In genomic region chr2:215680605-215681598, GRCh38 we compare ENCODE assay signal across 8 cellular contexts.
A peak's percentile ranks its signal among the peaks of the same experiment; 100 is the strongest.
DNase-seq lines count a peak whose midpoint lies in the region; ATAC-seq and TF ChIP-seq lines count a peak whose summit lies in the region.

No MANE protein-coding gene starts in this region.

- peak overlapping the region; percentile 64 for H2AK5ac ChIP-seq in mesenchymal stem cell (ENCODE audit: low read length, severe bottlenecking)

- H3K14ac ChIP-seq in mesenchymal stem cell (ENCODE audit: low read length in 2 of 2) = no peak overlapping the region

- H3K27me3 ChIP-seq in left ventricle myocardium inferior (ENCODE audit: low read depth) = no peaks in the 10 kb centered on the region
- H3K27me3 ChIP-seq in mesenchymal stem cell (ENCODE audit: control insufficient read depth in 1 of 2, insufficient read depth in 1 of 2, low read length in 2 of 2) = no peaks in the 10 kb centered on the region

- ATAC-seq in Right ventricle myocardium superior (ENCODE audit: poor library complexity) (peak; percentile 45), GM19023 (IDR thresholded peaks at IDR 0.05; ENCODE audit: unreplicated experiment) (no peak), HG03095 (IDR thresholded peaks at IDR 0.05; ENCODE audit: unreplicated experiment) (no peak)
- peak; percentile 87 for ATAC-seq in activated T-helper 17 cell treated with anti-CD3 and anti-CD28 coated beads, Interleukin-2, amount 50 U/mL, for 72 hours (replicated peaks)

- H3K27ac ChIP-seq in left ventricle myocardium inferior (replicated peaks) = no peak overlapping the region
- H3K27ac ChIP-seq in mesenchymal stem cell (ENCODE audit: low read length, poor library complexity, severe bottlenecking) = peak overlapping the region; percentile 98

- no peaks in the 10 kb centered on the region for H3K4me1 ChIP-seq in left ventricle myocardium inferior
- H3K4me1 ChIP-seq in mesenchymal stem cell (ENCODE audit: control insufficient read depth, insufficient read depth, low read depth, low read length) = peaks cover 6% of the 10 kb centered on the region

- no peak overlapping the region for H2AFZ ChIP-seq in mesenchymal stem cell (ENCODE audit: low read depth, low read length)

- 50% methylated on average over 4 of the region's 6 CpGs for WGBS in mesenchymal stem cell

- no peak overlapping the region for H3K23ac ChIP-seq in mesenchymal stem cell (ENCODE audit: low read length in 2 of 2)

- H2BK5ac ChIP-seq in mesenchymal stem cell (ENCODE audit: low read depth, low read length, poor library complexity, severe bottlenecking) = peak overlapping the region; percentile 77

- H2BK15ac ChIP-seq in mesenchymal stem cell (ENCODE audit: low read depth, poor library complexity, severe bottlenecking) = no peak overlapping the region

- no peak overlapping the region for H2BK12ac ChIP-seq in mesenchymal stem cell (ENCODE audit: low read length in 2 of 2)

- H3K9me3 Mint-ChIP-seq in activated T-helper 17 cell treated with anti-CD3 and anti-CD28 coated beads, Interleukin-2, amount 50 U/mL, for 72 hours = peaks cover 4% of the 10 kb centered on the region

- no peaks in the 10 kb centered on the region for H3K27me3 Mint-ChIP-seq in activated T-helper 17 cell treated with anti-CD3 and anti-CD28 coated beads, Interleukin-2, amount 50 U/mL, for 72 hours

- H3K79me1 ChIP-seq in mesenchymal stem cell (replicated peaks; ENCODE audit: low read length, poor library complexity, severe bottlenecking) = no peaks in the 10 kb centered on the region

- no peak overlapping the region for H3K4me3 ChIP-seq in left ventricle myocardium inferior
- no peak overlapping the region for H3K4me3 ChIP-seq in mesenchymal stem cell (ENCODE audit: insufficient read depth in 1 of 2, low read depth in 1 of 2, low read length in 2 of 2)

- H3K36me3 Mint-ChIP-seq in activated T-helper 17 cell treated with anti-CD3 and anti-CD28 coated beads, Interleukin-2, amount 50 U/mL, for 72 hours (ENCODE audit: low read depth) = no peaks in the 10 kb centered on the region

- no peak overlapping the region for H4K8ac ChIP-seq in mesenchymal stem cell (ENCODE audit: low read length)

- no peaks in the 10 kb centered on the region for H3K9me3 ChIP-seq in left ventricle myocardium inferior (replicated peaks)
- peaks cover 5% of the 10 kb centered on the region for H3K9me3 ChIP-seq in mesenchymal stem cell (ENCODE audit: control insufficient read depth, low read length)

- H4K91ac ChIP-seq in mesenchymal stem cell (ENCODE audit: low read length) = no peak overlapping the region

- peak overlapping the region; percentile 25 for H3K4me3 Mint-ChIP-seq in activated T-helper 17 cell treated with anti-CD3 and anti-CD28 coated beads, Interleukin-2, amount 50 U/mL, for 72 hours

- DNase-seq in Right ventricle myocardium superior = no peak
- no peak for DNase-seq in left ventricle myocardium inferior
- peak; percentile 14 to 18 for DNase-seq in NCI-H187 (lab: John Stamatoyannopoulos, UW)
- peak; percentile 93 for DNase-seq in mesenchymal stem cell
- DNase-seq in GM13976 (ENCODE audit: low spot score) = no peak

- peak overlapping the region; percentile 44 for H3K27ac Mint-ChIP-seq in activated T-helper 17 cell treated with anti-CD3 and anti-CD28 coated beads, Interleukin-2, amount 50 U/mL, for 72 hours

- TF ChIP-seq CTCF in left ventricle myocardium inferior (IDR thresholded peaks at IDR 0.05; ENCODE audit: borderline replicate concordance) = no peak
- TF ChIP-seq CTCF in GM13976 (IDR thresholded peaks at IDR 0.05; ENCODE audit: borderline replicate concordance, control extremely low read depth, extremely low read depth, insufficient read depth, missing control alignments) = no peak

- H3K9ac ChIP-seq in mesenchymal stem cell (ENCODE audit: low read length) = peak overlapping the region; percentile 80

- peaks cover 9% of the 10 kb centered on the region for H3K4me1 Mint-ChIP-seq in activated T-helper 17 cell treated with anti-CD3 and anti-CD28 coated beads, Interleukin-2, amount 50 U/mL, for 72 hours

- in situ Hi-C loops in GM13976 (cut with MboI; ENCODE audit: low sequenced_read_pairs, unreplicated experiment) = no loop called here

- no peak overlapping the region for H3K4ac ChIP-seq in mesenchymal stem cell (ENCODE audit: low read depth in 1 of 2, low read length in 2 of 2)

- H2BK120ac ChIP-seq in mesenchymal stem cell (ENCODE audit: low read depth, low read length) = no peak overlapping the region

- H3K18ac ChIP-seq in mesenchymal stem cell (ENCODE audit: low read depth in 1 of 2, low read length in 2 of 2) = peak overlapping the region in 1 of 2 experiments; percentile 12

- intact Hi-C loops in Right ventricle myocardium superior (cut with DNase I) = no loop called here
- intact Hi-C loops in left ventricle myocardium inferior (cut with micrococcal nuclease) = no loop called here

- H3K4me2 ChIP-seq in mesenchymal stem cell (ENCODE audit: low read length, poor library complexity, severe bottlenecking) = peak overlapping the region; percentile 18

- H3K36me3 ChIP-seq in left ventricle myocardium inferior (no peaks in the 10 kb centered on the region), mesenchymal stem cell (ENCODE audit: control insufficient read depth in 1 of 2, insufficient read depth in 2 of 2, low read depth in 1 of 2, low read length in 2 of 2) (no peaks in the 10 kb centered on the region)

Comparison
In these comparisons a context has a peak if more than half of its experiments do, and no peak if none do; other contexts are left out.
1. ATAC-seq: peak in Right ventricle myocardium superior (single experiment) and activated T-helper 17 cell treated with anti-CD3 and anti-CD28 coated beads, Interleukin-2, amount 50 U/mL, for 72 hours (single experiment); none in GM19023 (single experiment) and HG03095 (single experiment).
2. DNase-seq: peak in NCI-H187 (2 of 2) and mesenchymal stem cell (single experiment); none in Right ventricle myocardium superior (single experiment), left ventricle myocardium inferior (single experiment) and GM13976 (single experiment).